In the genomic region with DNA sequence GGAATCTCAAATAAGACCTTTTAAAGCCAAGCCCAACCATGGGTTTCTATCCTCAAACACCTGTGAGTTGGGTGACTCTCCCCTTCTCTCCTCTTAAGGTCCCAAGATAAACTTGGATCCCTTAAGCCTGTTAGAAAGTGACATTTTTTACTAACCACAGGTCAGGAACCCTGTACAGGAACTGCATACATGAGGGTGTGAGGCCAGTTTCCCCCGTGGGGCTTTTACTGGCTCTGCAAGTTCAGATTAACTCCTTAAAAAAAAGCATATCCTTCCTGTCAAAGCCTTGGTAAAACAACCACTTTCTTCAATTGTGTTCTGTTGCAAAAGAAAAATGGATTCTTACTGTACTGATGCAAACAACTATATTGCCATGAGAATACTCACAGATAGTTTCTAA, we compare ENCODE assay signal across 17 cellular contexts.
"Had no signal": no experiment of that assay in that cellular context is flagged by ENCODE, and none has a peak within 500 bp of the region (broad histone marks: within the 10 kb centered on the region; RNA-seq: fewer than 3 reads in every experiment).

No MANE protein-coding gene starts in this region.

- H3K9ac ChIP-seq: parathyroid adenoma had no signal

- DNase-seq: activated CD4-positive, alpha-beta T cell treated with anti-CD3 and anti-CD28 coated beads, Interleukin-2, amount 50 U/mL, for 4 hours; activated T-cell treated with anti-CD3 and anti-CD28 coated beads for 4 hours; amniotic stem cell; foreskin melanocyte; lower lobe of right lung; naive thymus-derived CD8-positive, alpha-beta T cell; stimulated activated CD4-positive, alpha-beta T cell treated with anti-CD3 and anti-CD28 coated beads, Interleukin-4, amount 100 ng/mL, for 4 hours; T-helper 1 cell; T-helper 9 cell; testis; upper lobe of left lung had no signal

- FAIRE-seq: keratinocyte had no signal

- H3K79me2 ChIP-seq: parathyroid adenoma had no signal

- H3K27ac ChIP-seq: cardiac muscle cell, lower lobe of right lung, neutrophil, parathyroid adenoma, testis, upper lobe of left lung had no signal

- H3K9me3 ChIP-seq: lower lobe of right lung, neutrophil, testis, upper lobe of left lung had no signal

- ATAC-seq: lower lobe of right lung; naive thymus-derived CD8-positive, alpha-beta T cell; sciatic nerve; stimulated activated memory B cell treated with anti-CD40 and anti-IgM and Interleukin-4, amounts not matched to agents 10 μg/mL and 1 μg/mL and 100 μg/mL, for 72 hours had no signal

- H3K4me3 ChIP-seq: cardiac muscle cell, lower lobe of right lung, testis, upper lobe of left lung had no signal

- H3K27me3 ChIP-seq: cardiac muscle cell, neutrophil, testis, upper lobe of left lung had no signal

- H3K4me1 ChIP-seq: lower lobe of right lung, parathyroid adenoma, testis, upper lobe of left lung had no signal

- H2AFZ ChIP-seq: parathyroid adenoma had no signal

- H3K36me3 ChIP-seq: cardiac muscle cell, lower lobe of right lung, neutrophil, upper lobe of left lung had no signal
